Comparison of ENCODE assay signal across 1 cellular context in the genomic region with DNA sequence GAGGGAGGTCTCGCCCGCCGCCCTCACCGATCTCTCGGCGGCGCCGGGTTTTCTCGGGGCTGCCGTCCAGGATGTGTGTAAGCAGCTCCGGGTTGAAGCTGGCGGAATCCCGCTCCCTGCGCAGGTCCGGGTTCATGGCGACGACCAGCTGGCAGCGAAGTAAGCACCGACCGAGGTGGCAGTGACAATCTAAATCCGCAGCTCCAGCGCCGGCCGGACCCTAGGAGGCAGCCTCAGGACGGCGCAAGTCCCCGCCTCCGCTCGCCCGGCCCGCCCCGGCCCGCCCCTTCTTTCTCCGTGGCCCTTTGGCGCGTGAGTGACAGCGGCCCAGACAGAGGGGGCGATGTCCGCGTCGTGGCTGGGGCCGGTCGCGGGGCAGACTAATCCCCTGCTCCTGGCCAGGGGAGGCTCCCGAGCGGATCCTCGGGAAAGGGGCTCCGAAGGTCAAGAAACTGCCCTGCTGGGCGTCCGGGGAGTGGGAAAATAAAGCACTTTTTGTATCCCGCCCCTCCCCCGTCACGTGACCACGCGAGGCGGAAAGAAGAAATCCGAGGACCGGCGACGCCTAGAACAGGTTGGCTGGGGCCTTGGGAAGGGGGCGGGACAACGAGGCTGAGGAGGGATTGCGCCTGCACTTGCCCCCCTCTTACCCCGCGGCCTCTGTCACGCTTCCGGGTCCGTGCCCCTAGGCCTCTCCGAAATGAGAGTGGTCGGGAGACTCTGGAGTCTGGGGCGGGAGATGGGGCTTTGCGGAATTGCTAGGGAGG.
TF ChIP-seq lines count a peak whose summit lies in the region.

A gene (minus strand): TSS at position 229 of the 767 bp plus-strand sequence. CDS start 93 bp downstream, at position 136.
A gene with protein sequence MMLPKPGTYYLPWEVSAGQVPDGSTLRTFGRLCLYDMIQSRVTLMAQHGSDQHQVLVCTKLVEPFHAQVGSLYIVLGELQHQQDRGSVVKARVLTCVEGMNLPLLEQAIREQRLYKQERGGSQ (plus strand): TSS at position 303 of the 767 bp plus-strand sequence. CDS start 6,953 bp downstream, outside the sequence.

TF ChIP-seq in GM23338, 12 proteins besides CTCF, POLR2A, EP300 and RAD21:
- TF ChIP-seq, protein P1, sequence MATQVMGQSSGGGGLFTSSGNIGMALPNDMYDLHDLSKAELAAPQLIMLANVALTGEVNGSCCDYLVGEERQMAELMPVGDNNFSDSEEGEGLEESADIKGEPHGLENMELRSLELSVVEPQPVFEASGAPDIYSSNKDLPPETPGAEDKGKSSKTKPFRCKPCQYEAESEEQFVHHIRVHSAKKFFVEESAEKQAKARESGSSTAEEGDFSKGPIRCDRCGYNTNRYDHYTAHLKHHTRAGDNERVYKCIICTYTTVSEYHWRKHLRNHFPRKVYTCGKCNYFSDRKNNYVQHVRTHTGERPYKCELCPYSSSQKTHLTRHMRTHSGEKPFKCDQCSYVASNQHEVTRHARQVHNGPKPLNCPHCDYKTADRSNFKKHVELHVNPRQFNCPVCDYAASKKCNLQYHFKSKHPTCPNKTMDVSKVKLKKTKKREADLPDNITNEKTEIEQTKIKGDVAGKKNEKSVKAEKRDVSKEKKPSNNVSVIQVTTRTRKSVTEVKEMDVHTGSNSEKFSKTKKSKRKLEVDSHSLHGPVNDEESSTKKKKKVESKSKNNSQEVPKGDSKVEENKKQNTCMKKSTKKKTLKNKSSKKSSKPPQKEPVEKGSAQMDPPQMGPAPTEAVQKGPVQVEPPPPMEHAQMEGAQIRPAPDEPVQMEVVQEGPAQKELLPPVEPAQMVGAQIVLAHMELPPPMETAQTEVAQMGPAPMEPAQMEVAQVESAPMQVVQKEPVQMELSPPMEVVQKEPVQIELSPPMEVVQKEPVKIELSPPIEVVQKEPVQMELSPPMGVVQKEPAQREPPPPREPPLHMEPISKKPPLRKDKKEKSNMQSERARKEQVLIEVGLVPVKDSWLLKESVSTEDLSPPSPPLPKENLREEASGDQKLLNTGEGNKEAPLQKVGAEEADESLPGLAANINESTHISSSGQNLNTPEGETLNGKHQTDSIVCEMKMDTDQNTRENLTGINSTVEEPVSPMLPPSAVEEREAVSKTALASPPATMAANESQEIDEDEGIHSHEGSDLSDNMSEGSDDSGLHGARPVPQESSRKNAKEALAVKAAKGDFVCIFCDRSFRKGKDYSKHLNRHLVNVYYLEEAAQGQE (IDR thresholded peaks at IDR 0.05; ENCODE audit: unreplicated experiment): no peak
- TF ChIP-seq, protein P2, sequence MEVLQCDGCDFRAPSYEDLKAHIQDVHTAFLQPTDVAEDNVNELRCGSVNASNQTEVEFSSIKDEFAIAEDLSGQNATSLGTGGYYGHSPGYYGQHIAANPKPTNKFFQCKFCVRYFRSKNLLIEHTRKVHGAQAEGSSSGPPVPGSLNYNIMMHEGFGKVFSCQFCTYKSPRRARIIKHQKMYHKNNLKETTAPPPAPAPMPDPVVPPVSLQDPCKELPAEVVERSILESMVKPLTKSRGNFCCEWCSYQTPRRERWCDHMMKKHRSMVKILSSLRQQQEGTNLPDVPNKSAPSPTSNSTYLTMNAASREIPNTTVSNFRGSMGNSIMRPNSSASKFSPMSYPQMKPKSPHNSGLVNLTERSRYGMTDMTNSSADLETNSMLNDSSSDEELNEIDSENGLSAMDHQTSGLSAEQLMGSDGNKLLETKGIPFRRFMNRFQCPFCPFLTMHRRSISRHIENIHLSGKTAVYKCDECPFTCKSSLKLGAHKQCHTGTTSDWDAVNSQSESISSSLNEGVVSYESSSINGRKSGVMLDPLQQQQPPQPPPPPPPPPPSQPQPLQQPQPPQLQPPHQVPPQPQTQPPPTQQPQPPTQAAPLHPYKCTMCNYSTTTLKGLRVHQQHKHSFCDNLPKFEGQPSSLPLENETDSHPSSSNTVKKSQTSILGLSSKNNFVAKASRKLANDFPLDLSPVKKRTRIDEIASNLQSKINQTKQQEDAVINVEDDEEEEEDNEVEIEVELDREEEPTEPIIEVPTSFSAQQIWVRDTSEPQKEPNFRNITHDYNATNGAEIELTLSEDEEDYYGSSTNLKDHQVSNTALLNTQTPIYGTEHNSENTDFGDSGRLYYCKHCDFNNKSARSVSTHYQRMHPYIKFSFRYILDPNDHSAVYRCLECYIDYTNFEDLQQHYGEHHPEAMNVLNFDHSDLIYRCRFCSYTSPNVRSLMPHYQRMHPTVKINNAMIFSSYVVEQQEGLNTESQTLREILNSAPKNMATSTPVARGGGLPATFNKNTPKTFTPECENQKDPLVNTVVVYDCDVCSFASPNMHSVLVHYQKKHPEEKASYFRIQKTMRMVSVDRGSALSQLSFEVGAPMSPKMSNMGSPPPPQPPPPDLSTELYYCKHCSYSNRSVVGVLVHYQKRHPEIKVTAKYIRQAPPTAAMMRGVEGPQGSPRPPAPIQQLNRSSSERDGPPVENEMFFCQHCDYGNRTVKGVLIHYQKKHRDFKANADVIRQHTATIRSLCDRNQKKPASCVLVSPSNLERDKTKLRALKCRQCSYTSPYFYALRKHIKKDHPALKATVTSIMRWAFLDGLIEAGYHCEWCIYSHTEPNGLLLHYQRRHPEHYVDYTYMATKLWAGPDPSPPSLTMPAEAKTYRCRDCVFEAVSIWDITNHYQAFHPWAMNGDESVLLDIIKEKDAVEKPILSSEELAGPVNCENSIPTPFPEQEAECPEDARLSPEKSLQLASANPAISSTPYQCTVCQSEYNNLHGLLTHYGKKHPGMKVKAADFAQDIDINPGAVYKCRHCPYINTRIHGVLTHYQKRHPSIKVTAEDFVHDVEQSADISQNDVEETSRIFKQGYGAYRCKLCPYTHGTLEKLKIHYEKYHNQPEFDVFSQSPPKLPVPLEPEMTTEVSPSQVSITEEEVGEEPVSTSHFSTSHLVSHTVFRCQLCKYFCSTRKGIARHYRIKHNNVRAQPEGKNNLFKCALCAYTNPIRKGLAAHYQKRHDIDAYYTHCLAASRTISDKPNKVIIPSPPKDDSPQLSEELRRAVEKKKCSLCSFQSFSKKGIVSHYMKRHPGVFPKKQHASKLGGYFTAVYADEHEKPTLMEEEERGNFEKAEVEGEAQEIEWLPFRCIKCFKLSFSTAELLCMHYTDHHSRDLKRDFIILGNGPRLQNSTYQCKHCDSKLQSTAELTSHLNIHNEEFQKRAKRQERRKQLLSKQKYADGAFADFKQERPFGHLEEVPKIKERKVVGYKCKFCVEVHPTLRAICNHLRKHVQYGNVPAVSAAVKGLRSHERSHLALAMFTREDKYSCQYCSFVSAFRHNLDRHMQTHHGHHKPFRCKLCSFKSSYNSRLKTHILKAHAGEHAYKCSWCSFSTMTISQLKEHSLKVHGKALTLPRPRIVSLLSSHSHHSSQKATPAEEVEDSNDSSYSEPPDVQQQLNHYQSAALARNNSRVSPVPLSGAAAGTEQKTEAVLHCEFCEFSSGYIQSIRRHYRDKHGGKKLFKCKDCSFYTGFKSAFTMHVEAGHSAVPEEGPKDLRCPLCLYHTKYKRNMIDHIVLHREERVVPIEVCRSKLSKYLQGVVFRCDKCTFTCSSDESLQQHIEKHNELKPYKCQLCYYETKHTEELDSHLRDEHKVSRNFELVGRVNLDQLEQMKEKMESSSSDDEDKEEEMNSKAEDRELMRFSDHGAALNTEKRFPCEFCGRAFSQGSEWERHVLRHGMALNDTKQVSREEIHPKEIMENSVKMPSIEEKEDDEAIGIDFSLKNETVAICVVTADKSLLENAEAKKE (CRISPR knock-in tag; IDR thresholded peaks at IDR 0.05): no peak
- TF ChIP-seq CREB1 (CRISPR knock-in tag; IDR thresholded peaks at IDR 0.05; ENCODE audit: low read depth) (peak; percentile 50; the same call in 1 of the 2 replicates), ZNF114 (CRISPR knock-in tag; IDR thresholded peaks at IDR 0.05) (no peak), STAT1 (IDR thresholded peaks at IDR 0.05; ENCODE audit: unreplicated experiment) (no peak), EZH2 (IDR thresholded peaks at IDR 0.05; ENCODE audit: low read depth, unreplicated experiment) (no peak), EZH2phosphoT487 (IDR thresholded peaks at IDR 0.05; ENCODE audit: unreplicated experiment) (no peak), NANOG (IDR thresholded peaks at IDR 0.05; ENCODE audit: borderline replicate concordance) (no peak), ZNF331 (CRISPR knock-in tag; IDR thresholded peaks at IDR 0.05; ENCODE audit: low read depth) (no peak), JUNB (IDR thresholded peaks at IDR 0.05; ENCODE audit: unreplicated experiment) (no peak), POLR2AphosphoS5 (IDR thresholded peaks at IDR 0.05; ENCODE audit: low read depth) (peak; percentile 79)
- TF ChIP-seq, protein P3, sequence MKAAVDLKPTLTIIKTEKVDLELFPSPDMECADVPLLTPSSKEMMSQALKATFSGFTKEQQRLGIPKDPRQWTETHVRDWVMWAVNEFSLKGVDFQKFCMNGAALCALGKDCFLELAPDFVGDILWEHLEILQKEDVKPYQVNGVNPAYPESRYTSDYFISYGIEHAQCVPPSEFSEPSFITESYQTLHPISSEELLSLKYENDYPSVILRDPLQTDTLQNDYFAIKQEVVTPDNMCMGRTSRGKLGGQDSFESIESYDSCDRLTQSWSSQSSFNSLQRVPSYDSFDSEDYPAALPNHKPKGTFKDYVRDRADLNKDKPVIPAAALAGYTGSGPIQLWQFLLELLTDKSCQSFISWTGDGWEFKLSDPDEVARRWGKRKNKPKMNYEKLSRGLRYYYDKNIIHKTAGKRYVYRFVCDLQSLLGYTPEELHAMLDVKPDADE (IDR thresholded peaks at IDR 0.05): peak; percentile 51; the same call in 1 of the 2 replicates
